ENCODE assay signal across 26 cellular contexts in genomic region chr22:27585141-27585540, GRCh38.
DNase-seq lines count a peak whose midpoint lies in the region; ATAC-seq and TF ChIP-seq lines count a peak whose summit lies in the region.
"Had no signal": no experiment of that assay in that cellular context is flagged by ENCODE, and none has a peak within 500 bp of the region (broad histone marks: within the 10 kb centered on the region; RNA-seq: fewer than 3 reads in every experiment).

No MANE protein-coding gene starts in this region.

- H3K4me1 Mint-ChIP-seq in neural progenitor cell = peaks cover 35% of the 10 kb centered on the region
- no peaks in the 10 kb centered on the region for H3K4me1 Mint-ChIP-seq in activated naive CD8-positive, alpha-beta T cell treated with anti-CD3 and anti-CD28 coated beads for 36 hours
- H3K4me1 Mint-ChIP-seq in effector memory CD8-positive, alpha-beta T cell (ENCODE audit: low read depth in 2 of 2) = no peaks in the 10 kb centered on the region
- H3K4me1 Mint-ChIP-seq: CD4-positive, alpha-beta memory T cell had no signal

- ATAC-seq in effector memory CD8-positive, alpha-beta T cell (replicated peaks) = no peak
- ATAC-seq in gastrocnemius medialis (no peak), GM19351 (IDR thresholded peaks at IDR 0.05; ENCODE audit: unreplicated experiment) (no peak)
- ATAC-seq: HepG2, K562 had no signal

- H4K20me1 ChIP-seq in neural progenitor cell (ENCODE audit: low read depth) = no peaks in the 10 kb centered on the region
- H4K20me1 ChIP-seq: BLaER1 had no signal

- H3K9me3 ChIP-seq in neural progenitor cell (ENCODE audit: low read depth) = no peaks in the 10 kb centered on the region
- no peaks in the 10 kb centered on the region for H3K9me3 ChIP-seq in gastrocnemius medialis
- H3K9me3 ChIP-seq: BLaER1, SK-N-SH had no signal

- H3K36me3 ChIP-seq in neural progenitor cell (no peaks in the 10 kb centered on the region), gastrocnemius medialis (no peaks in the 10 kb centered on the region)
- H3K36me3 ChIP-seq: BLaER1 had no signal

- DNase-seq in Daoy (ENCODE audit: low read depth) = peak; percentile 25
- peak; percentile 2 for DNase-seq in NCI-H82 treated with DMSO at 0.1 percent for 48 hours (lab: John Stamatoyannopoulos, UW; ENCODE audit: unreplicated experiment)
- peak; percentile 30 for DNase-seq in amniotic epithelial cell (ENCODE audit: low read depth)
- peak; percentile 50 for DNase-seq in neural progenitor cell (ENCODE audit: low spot score)
- no peak for DNase-seq in activated naive CD8-positive, alpha-beta T cell treated with anti-CD3 and anti-CD28 coated beads for 36 hours
- no peak for DNase-seq in effector memory CD8-positive, alpha-beta T cell
- DNase-seq in gastrocnemius medialis = no peak
- DNase-seq: ACHN; CD4-positive, alpha-beta memory T cell; DND-41; GOT3; HCEC 1CT; MV-4-11; NCI-H1694; NCI-H2081; NCI-H2171; NCI-H524 treated with DMSO at 0.1 percent for 48 hours; OCI-M1; RPMI8226; SHP77 treated with DMSO at 0.1 percent for 48 hours; SK-N-SH had no signal

- in situ Hi-C loops in gastrocnemius medialis (cut with MboI; ENCODE audit: low sequenced_read_pairs in 4 of 4) = no loop called here

- intact Hi-C loops in gastrocnemius medialis (cut with DNase I; ENCODE audit: low total_unique reads) = no loop called here

- H3K4me2 ChIP-seq in neural progenitor cell = no peak overlapping the region
- H3K4me2 ChIP-seq: BLaER1, SK-N-SH had no signal

- no peak overlapping the region for H3K9ac ChIP-seq in neural progenitor cell
- H3K9ac ChIP-seq: BLaER1, SK-N-SH had no signal

- no peak for TF ChIP-seq POLR2A in gastrocnemius medialis (IDR thresholded peaks at IDR 0.05)

- peaks cover 11% of the 10 kb centered on the region for H3K4me1 ChIP-seq in neural progenitor cell
- peaks cover 0 to 4% of the 10 kb centered on the region in 2 donors for H3K4me1 ChIP-seq in gastrocnemius medialis

- H3K4me3 Mint-ChIP-seq in neural progenitor cell = no peak overlapping the region
- H3K4me3 Mint-ChIP-seq in activated naive CD8-positive, alpha-beta T cell treated with anti-CD3 and anti-CD28 coated beads for 36 hours = no peak overlapping the region
- no peak overlapping the region for H3K4me3 Mint-ChIP-seq in effector memory CD8-positive, alpha-beta T cell
- H3K4me3 Mint-ChIP-seq: CD4-positive, alpha-beta memory T cell had no signal

- no peaks in the 10 kb centered on the region for H3K79me2 ChIP-seq in neural progenitor cell (ENCODE audit: low read depth)

- H3F3A ChIP-seq in neural progenitor cell (ENCODE audit: low read depth) = peaks cover 5% of the 10 kb centered on the region

- no peaks in the 10 kb centered on the region for H3K36me3 Mint-ChIP-seq in neural progenitor cell
- no peaks in the 10 kb centered on the region for H3K36me3 Mint-ChIP-seq in activated naive CD8-positive, alpha-beta T cell treated with anti-CD3 and anti-CD28 coated beads for 36 hours
- H3K36me3 Mint-ChIP-seq in effector memory CD8-positive, alpha-beta T cell (ENCODE audit: insufficient read depth) = no peaks in the 10 kb centered on the region
- H3K36me3 Mint-ChIP-seq: CD4-positive, alpha-beta memory T cell had no signal

- no peak overlapping the region for H3K27ac Mint-ChIP-seq in neural progenitor cell
- no peak overlapping the region for H3K27ac Mint-ChIP-seq in activated naive CD8-positive, alpha-beta T cell treated with anti-CD3 and anti-CD28 coated beads for 36 hours
- no peak overlapping the region for H3K27ac Mint-ChIP-seq in effector memory CD8-positive, alpha-beta T cell
- H3K27ac Mint-ChIP-seq: CD4-positive, alpha-beta memory T cell had no signal

- H3K27me3 Mint-ChIP-seq in neural progenitor cell (ENCODE audit: insufficient read depth, low read depth) = peaks cover 24% of the 10 kb centered on the region
- peaks cover 3% of the 10 kb centered on the region for H3K27me3 Mint-ChIP-seq in activated naive CD8-positive, alpha-beta T cell treated with anti-CD3 and anti-CD28 coated beads for 36 hours
- H3K27me3 Mint-ChIP-seq in effector memory CD8-positive, alpha-beta T cell = peaks cover 28 to 39% of the 10 kb centered on the region in 2 donors

- H3K27ac ChIP-seq in neural progenitor cell (no peak overlapping the region), gastrocnemius medialis (no peak overlapping the region)
- H3K27ac ChIP-seq: 22Rv1, BLaER1 had no signal

- TF ChIP-seq CTCF in neural progenitor cell (IDR thresholded peaks at IDR 0.05) (no peak), gastrocnemius medialis (IDR thresholded peaks at IDR 0.05 in 4 of 5, conservative IDR thresholded peaks at IDR 0.05 in 1 of 5) (no peak)

- H3K27me3 ChIP-seq in neural progenitor cell (peaks cover 36% of the 10 kb centered on the region), gastrocnemius medialis (no peaks in the 10 kb centered on the region)
- H3K27me3 ChIP-seq: BLaER1 had no signal

- no peak overlapping the region for H2AFZ ChIP-seq in neural progenitor cell (replicated peaks)

- no peak overlapping the region for H3K4me3 ChIP-seq in neural progenitor cell
- no peak overlapping the region for H3K4me3 ChIP-seq in gastrocnemius medialis
- H3K4me3 ChIP-seq: BLaER1, K562 had no signal

- no peaks in the 10 kb centered on the region for H3K9me3 Mint-ChIP-seq in neural progenitor cell
- peaks cover 2% of the 10 kb centered on the region for H3K9me3 Mint-ChIP-seq in activated naive CD8-positive, alpha-beta T cell treated with anti-CD3 and anti-CD28 coated beads for 36 hours
- peaks cover 2 to 7% of the 10 kb centered on the region in 2 donors for H3K9me3 Mint-ChIP-seq in effector memory CD8-positive, alpha-beta T cell

Comparison
In these comparisons a context has a peak if more than half of its experiments do, and no peak if none do; other contexts are left out.
1. DNase-seq: peak in Daoy (single experiment), NCI-H82 treated with DMSO at 0.1 percent for 48 hours (single experiment), amniotic epithelial cell (single experiment) and neural progenitor cell (single experiment); none in activated naive CD8-positive, alpha-beta T cell treated with anti-CD3 and anti-CD28 coated beads for 36 hours (single experiment), effector memory CD8-positive, alpha-beta T cell (0 of 3) and gastrocnemius medialis (0 of 2).